19 cellular contexts compared by ENCODE assay signal in genomic region chr2:12842917-12843316, GRCh38.
A peak's percentile ranks its signal among the peaks of the same experiment; 100 is the strongest.
DNase-seq lines count a peak whose midpoint lies in the region; ATAC-seq, FAIRE-seq and TF ChIP-seq lines count a peak whose summit lies in the region.
"Had no signal": no experiment of that assay in that cellular context is flagged by ENCODE, and none has a peak within 500 bp of the region (broad histone marks: within the 10 kb centered on the region; RNA-seq: fewer than 3 reads in every experiment).

No MANE protein-coding gene starts in this region.

- FAIRE-seq in K562 (lab: Jason Lieb, UNC): peak; percentile 11
- peak; percentile 48 for FAIRE-seq in keratinocyte (lab: Jason Lieb, UNC)
- FAIRE-seq: GM12878, H1, HTR-8/SVneo had no signal

- no peaks in the 10 kb centered on the region for H3K27me3 ChIP-seq in HCT116 (ENCODE audit: insufficient read depth, low read length)
- no peaks in the 10 kb centered on the region for H3K27me3 ChIP-seq in PC-3 (ENCODE audit: low read length)
- peaks cover 4 to 21% of the 10 kb centered on the region in 2 experiments; a peak in 2 of 5 replicates for H3K27me3 ChIP-seq in K562 (ENCODE audit: control insufficient read depth in 2 of 2, insufficient read depth in 2 of 2, low read length in 2 of 2)
- no peaks in the 10 kb centered on the region for H3K27me3 ChIP-seq in keratinocyte (ENCODE audit: control insufficient read depth, extremely low read depth, insufficient read depth, low read length)
- H3K27me3 ChIP-seq: BLaER1 treated with 17β-estradiol and CSF1 and Interleukin-3, amounts not matched to agents 10 nM and 100 nM had no signal

- ATAC-seq in HCT116 (no peak), PC-3 (no peak), K562 (no peak), HG03354 (IDR thresholded peaks at IDR 0.05; ENCODE audit: poor library complexity, severe bottlenecking, unreplicated experiment) (no peak)
- ATAC-seq: CD8-positive, alpha-beta T cell; GM12878 had no signal

- H3K27me3 Mint-ChIP-seq in activated T-helper 2 cell treated with anti-CD3 and anti-CD28 coated beads, Interferon-gamma antibody, Interleukin-2, Interleukin-4, amounts not matched to agents 10 μg/mL and 5 μg/mL and 100 μg/mL, durations not matched to agents 14 hours and 24 hours and 36 hours (ENCODE audit: low read depth): peaks cover 51% of the 10 kb centered on the region

- no peak overlapping the region for H3K27ac Mint-ChIP-seq in activated T-helper 2 cell treated with anti-CD3 and anti-CD28 coated beads, Interferon-gamma antibody, Interleukin-2, Interleukin-4, amounts not matched to agents 10 μg/mL and 5 μg/mL and 100 μg/mL, durations not matched to agents 14 hours and 24 hours and 36 hours
- H3K27ac Mint-ChIP-seq: B cell; CD8-positive, alpha-beta T cell; H9 had no signal

- RAD21 ChIA-PET in HCT116 (lab: Charles Lee; ENCODE audit: low non-redundant PET in 1 of 2, low total read pairs in 2 of 2, uncharacterized antibody in 2 of 2, unreplicated experiment in 2 of 2): no interaction called here

- BruUV-seq in HCT116 (replicated peaks; lab: Mats Ljungman, UMichigan): no TSS peak
- BruUV-seq in PC-3 (replicated peaks; lab: Mats Ljungman, UMichigan): no TSS peak
- BruUV-seq in K562 (replicated peaks; lab: Mats Ljungman, UMichigan): no TSS peak

- H3K27ac ChIP-seq in HCT116 (ENCODE audit: low read depth, low read length) (no peak overlapping the region), PC-3 (ENCODE audit: low read length) (no peak overlapping the region), K562 (ENCODE audit: extremely low read depth, low read depth, low read length) (no peak overlapping the region), keratinocyte (ENCODE audit: control insufficient read depth, insufficient read depth, low read length) (no peak overlapping the region)
- H3K27ac ChIP-seq: BLaER1 treated with 17β-estradiol and CSF1 and Interleukin-3, amounts not matched to agents 10 nM and 100 nM had no signal

- H3K4me3 ChIP-seq in HCT116 (replicated peaks in 1 of 2; ENCODE audit: low read depth in 1 of 2, low read length in 2 of 2) (no peak overlapping the region), PC-3 (ENCODE audit: low read length) (no peak overlapping the region), K562 (no peak overlapping the region), keratinocyte (ENCODE audit: control insufficient read depth in 2 of 3, extremely low read depth in 1 of 3, insufficient read depth in 2 of 3, low read depth in 1 of 3, low read length in 3 of 3) (no peak overlapping the region)
- H3K4me3 ChIP-seq: BLaER1 treated with 17β-estradiol and CSF1 and Interleukin-3, amounts not matched to agents 10 nM and 100 nM; GM12878 had no signal

- H2AFZ ChIP-seq in HCT116 (ENCODE audit: low read depth, low read length, poor library complexity, severe bottlenecking) (peak overlapping the region; percentile 27), PC-3 (ENCODE audit: low read length) (no peak overlapping the region; the same call in 1 of the 2 replicates), K562 (ENCODE audit: low read depth, low read length) (no peak overlapping the region), keratinocyte (ENCODE audit: control insufficient read depth, low read length) (no peak overlapping the region)

- no peaks in the 10 kb centered on the region for H3K4me1 Mint-ChIP-seq in activated T-helper 2 cell treated with anti-CD3 and anti-CD28 coated beads, Interferon-gamma antibody, Interleukin-2, Interleukin-4, amounts not matched to agents 10 μg/mL and 5 μg/mL and 100 μg/mL, durations not matched to agents 14 hours and 24 hours and 36 hours (ENCODE audit: low read depth)
- H3K4me1 Mint-ChIP-seq: B cell had no signal

- H3K4me3 Mint-ChIP-seq in activated T-helper 2 cell treated with anti-CD3 and anti-CD28 coated beads, Interferon-gamma antibody, Interleukin-2, Interleukin-4, amounts not matched to agents 10 μg/mL and 5 μg/mL and 100 μg/mL, durations not matched to agents 14 hours and 24 hours and 36 hours (ENCODE audit: low read depth): no peak overlapping the region
- H3K4me3 Mint-ChIP-seq: B cell; CD8-positive, alpha-beta T cell; H9 had no signal

- H3K9ac ChIP-seq in HCT116 (ENCODE audit: low read length): no peak overlapping the region
- no peak overlapping the region for H3K9ac ChIP-seq in PC-3 (ENCODE audit: low read length)
- no peak overlapping the region for H3K9ac ChIP-seq in K562 (ENCODE audit: insufficient read depth in 1 of 2, low read depth in 2 of 2, low read length in 2 of 2)
- H3K9ac ChIP-seq in keratinocyte (ENCODE audit: control insufficient read depth, extremely low read depth, insufficient read depth, low read length): no peak overlapping the region
- H3K9ac ChIP-seq: BLaER1 treated with 17β-estradiol and CSF1 and Interleukin-3, amounts not matched to agents 10 nM and 100 nM had no signal

- no peak for DNase-seq in HCT116 (ENCODE audit: low read depth, low spot score)
- DNase-seq in PC-3: peak; percentile 46
- no peak for DNase-seq in K562 (ENCODE audit: extremely low read depth in 1 of 4, low spot score in 3 of 4)
- no peak for DNase-seq in keratinocyte (ENCODE audit: low read depth, low spot score)
- no peak for DNase-seq in activated T-helper 2 cell treated with anti-CD3 and anti-CD28 coated beads, Interferon-gamma antibody, Interleukin-2, Interleukin-4, amounts not matched to agents 10 μg/mL and 5 μg/mL and 100 μg/mL, durations not matched to agents 14 hours and 24 hours and 36 hours (ENCODE audit: low spot score)
- DNase-seq in medulla oblongata (ENCODE audit: extremely low spot score): no peak
- DNase-seq: CD8-positive, alpha-beta T cell; DMS 273 treated with DMSO at 0.1 percent for 48 hours; DMS53; DND-41; EL; H9; IMR-90 had no signal

- 2% methylated on average over 4 of the region's 4 CpGs for WGBS in K562 (ENCODE audit: insufficient coverage, low coverage, missing lambda C conversion rate)

- CTCF ChIA-PET in HCT116 (lab: Charles Lee): no interaction called here
- CTCF ChIA-PET in PC-3 (lab: Charles Lee): no interaction called here
- CTCF ChIA-PET in K562 (lab: Yijun Ruan, JAX; ENCODE audit: low intra/inter-chr PET ratio): no interaction called here

- H3K36me3 ChIP-seq in HCT116 (ENCODE audit: control insufficient read depth in 1 of 2, insufficient read depth in 2 of 2, low read length in 2 of 2): no peaks in the 10 kb centered on the region
- H3K36me3 ChIP-seq in PC-3 (ENCODE audit: low read depth, low read length): no peaks in the 10 kb centered on the region
- H3K36me3 ChIP-seq in K562 (ENCODE audit: control insufficient read depth, insufficient read depth, low read length): no peaks in the 10 kb centered on the region
- no peaks in the 10 kb centered on the region for H3K36me3 ChIP-seq in keratinocyte (ENCODE audit: control insufficient read depth in 2 of 2, extremely low read depth in 1 of 2, insufficient read depth in 2 of 2, low read length in 2 of 2)
- H3K36me3 ChIP-seq: BLaER1 treated with 17β-estradiol and CSF1 and Interleukin-3, amounts not matched to agents 10 nM and 100 nM had no signal

- H4K20me1 ChIP-seq in HCT116 (ENCODE audit: insufficient read depth) (no peaks in the 10 kb centered on the region), PC-3 (ENCODE audit: low read length) (no peaks in the 10 kb centered on the region), K562 (replicated peaks; ENCODE audit: control insufficient read depth, insufficient read depth, low read length) (no peaks in the 10 kb centered on the region), keratinocyte (ENCODE audit: control insufficient read depth, extremely low read depth, insufficient read depth, low read length) (no peaks in the 10 kb centered on the region)
- H4K20me1 ChIP-seq: BLaER1 treated with 17β-estradiol and CSF1 and Interleukin-3, amounts not matched to agents 10 nM and 100 nM had no signal

- H3K9me3 Mint-ChIP-seq in activated T-helper 2 cell treated with anti-CD3 and anti-CD28 coated beads, Interferon-gamma antibody, Interleukin-2, Interleukin-4, amounts not matched to agents 10 μg/mL and 5 μg/mL and 100 μg/mL, durations not matched to agents 14 hours and 24 hours and 36 hours: no peaks in the 10 kb centered on the region
- H3K9me3 Mint-ChIP-seq: CD8-positive, alpha-beta T cell; H9 had no signal

- TF ChIP-seq POLR2A in HCT116 (IDR thresholded peaks at IDR 0.05; ENCODE audit: borderline replicate concordance, extremely low read depth, insufficient read depth, insufficient read length) (no peak), K562 (conservative IDR thresholded peaks at IDR 0.05) (no peak)

- H3K79me2 ChIP-seq in HCT116 (ENCODE audit: insufficient read depth, low read length): no peaks in the 10 kb centered on the region
- H3K79me2 ChIP-seq in PC-3 (ENCODE audit: low read length): no peaks in the 10 kb centered on the region
- no peaks in the 10 kb centered on the region for H3K79me2 ChIP-seq in K562 (ENCODE audit: control insufficient read depth, insufficient read depth, low read length)
- H3K79me2 ChIP-seq in keratinocyte (ENCODE audit: control insufficient read depth, insufficient read depth, low read length): no peaks in the 10 kb centered on the region

- H3K36me3 Mint-ChIP-seq in activated T-helper 2 cell treated with anti-CD3 and anti-CD28 coated beads, Interferon-gamma antibody, Interleukin-2, Interleukin-4, amounts not matched to agents 10 μg/mL and 5 μg/mL and 100 μg/mL, durations not matched to agents 14 hours and 24 hours and 36 hours (ENCODE audit: low read depth): no peaks in the 10 kb centered on the region
- H3K36me3 Mint-ChIP-seq: CD8-positive, alpha-beta T cell had no signal

- TF ChIP-seq CTCF in HCT116 (IDR thresholded peaks at IDR 0.05 in 2 of 3, conservative IDR thresholded peaks at IDR 0.05 in 1 of 3; ENCODE audit: borderline replicate concordance in 1 of 3, insufficient read depth in 1 of 3, low read depth in 2 of 3, low read length in 2 of 3): no peak
- no peak for TF ChIP-seq CTCF in PC-3 (conservative IDR thresholded peaks at IDR 0.05; ENCODE audit: low read depth, low read length)
- TF ChIP-seq CTCF in K562 (IDR thresholded peaks at IDR 0.05 in 2 of 3, conservative IDR thresholded peaks at IDR 0.05 in 1 of 3; ENCODE audit: insufficient read depth in 2 of 3, low read depth in 1 of 3, low read length in 3 of 3): no peak
- no peak for TF ChIP-seq CTCF in keratinocyte (optimal IDR thresholded peaks at IDR 0.05 in 1 of 3, IDR thresholded peaks at IDR 0.05 in 1 of 3, conservative IDR thresholded peaks at IDR 0.05 in 1 of 3; ENCODE audit: extremely low read depth in 1 of 3, insufficient read depth in 2 of 3, low read length in 3 of 3)

- H3K9me3 ChIP-seq in HCT116 (ENCODE audit: control insufficient read depth in 1 of 2, insufficient read depth in 1 of 2, low read depth in 1 of 2, low read length in 2 of 2) (no peaks in the 10 kb centered on the region), PC-3 (ENCODE audit: low read length) (no peaks in the 10 kb centered on the region), K562 (replicated peaks; ENCODE audit: control insufficient read depth, insufficient read depth, low read depth, low read length) (no peaks in the 10 kb centered on the region), keratinocyte (ENCODE audit: control insufficient read depth, low read depth, low read length) (no peaks in the 10 kb centered on the region)
- H3K9me3 ChIP-seq: BLaER1 treated with 17β-estradiol and CSF1 and Interleukin-3, amounts not matched to agents 10 nM and 100 nM had no signal

- H3K9me1 ChIP-seq in K562 (ENCODE audit: control insufficient read depth, insufficient read depth, low read length) (no peaks in the 10 kb centered on the region), keratinocyte (ENCODE audit: control insufficient read depth, extremely low read depth, insufficient read depth, low read length) (no peaks in the 10 kb centered on the region)

- TF ChIP-seq RAD21 in HCT116 (IDR thresholded peaks at IDR 0.05; ENCODE audit: low read depth) (no peak), K562 (CRISPR knock-in tag; conservative IDR thresholded peaks at IDR 0.05 in 1 of 2, IDR thresholded peaks at IDR 0.05 in 1 of 2) (no peak)

- H3K9me2 ChIP-seq in HCT116 (ENCODE audit: insufficient read depth) (no peaks in the 10 kb centered on the region), PC-3 (replicated peaks; ENCODE audit: low read length) (no peaks in the 10 kb centered on the region)

- POLR2A ChIA-PET in HCT116 (lab: Charles Lee): no interaction called here
- POLR2A ChIA-PET in PC-3 (lab: Charles Lee; ENCODE audit: unreplicated experiment): no interaction called here
- POLR2A ChIA-PET in K562 (lab: Yijun Ruan, JAX): no interaction called here

- no peak for TF ChIP-seq EP300 in K562 (IDR thresholded peaks at IDR 0.05; ENCODE audit: low read length)

- H3K4me1 ChIP-seq in HCT116 (ENCODE audit: control insufficient read depth in 1 of 2, insufficient read depth in 2 of 2, low read length in 2 of 2): peaks cover 0 to 10% of the 10 kb centered on the region in 2 experiments; a peak in 1 of 4 replicates
- H3K4me1 ChIP-seq in PC-3 (ENCODE audit: insufficient read depth, low read length): no peaks in the 10 kb centered on the region
- H3K4me1 ChIP-seq in K562 (replicated peaks in 1 of 2; ENCODE audit: control insufficient read depth in 2 of 2, insufficient read depth in 2 of 2, low read length in 2 of 2): no peaks in the 10 kb centered on the region
- no peaks in the 10 kb centered on the region for H3K4me1 ChIP-seq in keratinocyte (ENCODE audit: control insufficient read depth, extremely low read depth, insufficient read depth, low read length)
- H3K4me1 ChIP-seq: BLaER1 treated with 17β-estradiol and CSF1 and Interleukin-3, amounts not matched to agents 10 nM and 100 nM had no signal

- dilution Hi-C loops in keratinocyte (cut with MboI; ENCODE audit: extremely low pct_ligation_motif_present, low sequenced_read_pairs): no loop called here

- in situ Hi-C loops in K562 (cut with MboI): no loop called here

- H3K4me2 ChIP-seq in HCT116 (ENCODE audit: low read length): peak overlapping the region; percentile 1; the same call in 1 of the 2 replicates
- H3K4me2 ChIP-seq in PC-3 (ENCODE audit: low read length): peak overlapping the region; percentile 25; the same call in 1 of the 2 replicates
- no peak overlapping the region for H3K4me2 ChIP-seq in K562 (ENCODE audit: insufficient read depth, low read length)
- H3K4me2 ChIP-seq in keratinocyte (ENCODE audit: control insufficient read depth, extremely low read depth, insufficient read depth, low read depth, low read length): no peak overlapping the region
- H3K4me2 ChIP-seq: BLaER1 treated with 17β-estradiol and CSF1 and Interleukin-3, amounts not matched to agents 10 nM and 100 nM had no signal

- no peaks in the 10 kb centered on the region for H3F3A ChIP-seq in PC-3 (ENCODE audit: low read length, unreplicated experiment)

- intact Hi-C loops in HCT116 (cut with micrococcal nuclease): no loop called here
- intact Hi-C loops in PC-3 (cut with micrococcal nuclease): no loop called here
- intact Hi-C loops in K562 (cut with micrococcal nuclease): no loop called here
- intact Hi-C loops in activated T-helper 2 cell treated with anti-CD3 and anti-CD28 coated beads, Interferon-gamma antibody, Interleukin-2, Interleukin-4, amounts not matched to agents 10 μg/mL and 5 μg/mL and 100 μg/mL, durations not matched to agents 14 hours and 24 hours and 36 hours (cut with micrococcal nuclease): no loop called here

Comparison
In these comparisons a context has a peak if more than half of its experiments do, and no peak if none do; other contexts are left out.
1. H3K4me2 ChIP-seq: peak in HCT116 (single experiment) and PC-3 (single experiment); none in K562 (single experiment) and keratinocyte (single experiment).